1 cellular context compared by ENCODE assay signal in the genomic region with DNA sequence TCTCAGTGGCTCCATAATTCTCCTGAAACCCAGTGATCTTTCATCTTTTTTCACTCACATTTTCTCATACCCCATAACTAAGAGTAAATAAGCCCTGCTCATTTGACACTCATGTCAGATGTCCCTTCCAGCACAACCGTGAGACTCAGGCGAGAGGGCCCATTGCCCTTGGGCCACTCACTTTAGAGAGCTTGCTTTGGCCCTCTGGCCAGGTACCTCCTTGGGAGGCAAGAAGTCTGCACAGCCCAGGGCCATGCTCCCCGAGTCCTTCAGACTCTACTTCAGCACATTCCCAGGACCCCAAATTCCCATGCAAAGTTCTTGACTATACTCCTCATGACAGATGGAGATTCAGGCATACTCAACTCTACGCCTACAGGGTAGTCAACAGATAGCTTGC.
TF ChIP-seq lines count a peak whose summit lies in the region.

No MANE protein-coding gene starts in this region.

TF ChIP-seq in WTC11, 78 proteins besides CTCF, POLR2A, EP300 and RAD21 (continued from another document):
- TF ChIP-seq, protein P1, sequence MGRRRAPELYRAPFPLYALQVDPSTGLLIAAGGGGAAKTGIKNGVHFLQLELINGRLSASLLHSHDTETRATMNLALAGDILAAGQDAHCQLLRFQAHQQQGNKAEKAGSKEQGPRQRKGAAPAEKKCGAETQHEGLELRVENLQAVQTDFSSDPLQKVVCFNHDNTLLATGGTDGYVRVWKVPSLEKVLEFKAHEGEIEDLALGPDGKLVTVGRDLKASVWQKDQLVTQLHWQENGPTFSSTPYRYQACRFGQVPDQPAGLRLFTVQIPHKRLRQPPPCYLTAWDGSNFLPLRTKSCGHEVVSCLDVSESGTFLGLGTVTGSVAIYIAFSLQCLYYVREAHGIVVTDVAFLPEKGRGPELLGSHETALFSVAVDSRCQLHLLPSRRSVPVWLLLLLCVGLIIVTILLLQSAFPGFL (CRISPR knock-in tag; IDR thresholded peaks at IDR 0.05; ENCODE audit: borderline replicate concordance) = no peak
- TF ChIP-seq, protein P2, sequence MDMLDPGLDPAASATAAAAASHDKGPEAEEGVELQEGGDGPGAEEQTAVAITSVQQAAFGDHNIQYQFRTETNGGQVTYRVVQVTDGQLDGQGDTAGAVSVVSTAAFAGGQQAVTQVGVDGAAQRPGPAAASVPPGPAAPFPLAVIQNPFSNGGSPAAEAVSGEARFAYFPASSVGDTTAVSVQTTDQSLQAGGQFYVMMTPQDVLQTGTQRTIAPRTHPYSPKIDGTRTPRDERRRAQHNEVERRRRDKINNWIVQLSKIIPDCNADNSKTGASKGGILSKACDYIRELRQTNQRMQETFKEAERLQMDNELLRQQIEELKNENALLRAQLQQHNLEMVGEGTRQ (CRISPR knock-in tag; IDR thresholded peaks at IDR 0.05) = no peak
- TF ChIP-seq NFATC4 (CRISPR knock-in tag; IDR thresholded peaks at IDR 0.05) (no peak), HMGA2 (CRISPR knock-in tag; IDR thresholded peaks at IDR 0.05) (no peak), ELF4 (CRISPR knock-in tag; IDR thresholded peaks at IDR 0.05; ENCODE audit: low read depth) (no peak), ZNF423 (CRISPR knock-in tag; IDR thresholded peaks at IDR 0.05) (no peak), PRRX2 (CRISPR knock-in tag; IDR thresholded peaks at IDR 0.05) (no peak), SOX15 (CRISPR knock-in tag; IDR thresholded peaks at IDR 0.05) (no peak), ZNF263 (CRISPR knock-in tag; IDR thresholded peaks at IDR 0.05; ENCODE audit: low read depth) (no peak), CREM (CRISPR knock-in tag; IDR thresholded peaks at IDR 0.05) (no peak)
- TF ChIP-seq, protein P3, sequence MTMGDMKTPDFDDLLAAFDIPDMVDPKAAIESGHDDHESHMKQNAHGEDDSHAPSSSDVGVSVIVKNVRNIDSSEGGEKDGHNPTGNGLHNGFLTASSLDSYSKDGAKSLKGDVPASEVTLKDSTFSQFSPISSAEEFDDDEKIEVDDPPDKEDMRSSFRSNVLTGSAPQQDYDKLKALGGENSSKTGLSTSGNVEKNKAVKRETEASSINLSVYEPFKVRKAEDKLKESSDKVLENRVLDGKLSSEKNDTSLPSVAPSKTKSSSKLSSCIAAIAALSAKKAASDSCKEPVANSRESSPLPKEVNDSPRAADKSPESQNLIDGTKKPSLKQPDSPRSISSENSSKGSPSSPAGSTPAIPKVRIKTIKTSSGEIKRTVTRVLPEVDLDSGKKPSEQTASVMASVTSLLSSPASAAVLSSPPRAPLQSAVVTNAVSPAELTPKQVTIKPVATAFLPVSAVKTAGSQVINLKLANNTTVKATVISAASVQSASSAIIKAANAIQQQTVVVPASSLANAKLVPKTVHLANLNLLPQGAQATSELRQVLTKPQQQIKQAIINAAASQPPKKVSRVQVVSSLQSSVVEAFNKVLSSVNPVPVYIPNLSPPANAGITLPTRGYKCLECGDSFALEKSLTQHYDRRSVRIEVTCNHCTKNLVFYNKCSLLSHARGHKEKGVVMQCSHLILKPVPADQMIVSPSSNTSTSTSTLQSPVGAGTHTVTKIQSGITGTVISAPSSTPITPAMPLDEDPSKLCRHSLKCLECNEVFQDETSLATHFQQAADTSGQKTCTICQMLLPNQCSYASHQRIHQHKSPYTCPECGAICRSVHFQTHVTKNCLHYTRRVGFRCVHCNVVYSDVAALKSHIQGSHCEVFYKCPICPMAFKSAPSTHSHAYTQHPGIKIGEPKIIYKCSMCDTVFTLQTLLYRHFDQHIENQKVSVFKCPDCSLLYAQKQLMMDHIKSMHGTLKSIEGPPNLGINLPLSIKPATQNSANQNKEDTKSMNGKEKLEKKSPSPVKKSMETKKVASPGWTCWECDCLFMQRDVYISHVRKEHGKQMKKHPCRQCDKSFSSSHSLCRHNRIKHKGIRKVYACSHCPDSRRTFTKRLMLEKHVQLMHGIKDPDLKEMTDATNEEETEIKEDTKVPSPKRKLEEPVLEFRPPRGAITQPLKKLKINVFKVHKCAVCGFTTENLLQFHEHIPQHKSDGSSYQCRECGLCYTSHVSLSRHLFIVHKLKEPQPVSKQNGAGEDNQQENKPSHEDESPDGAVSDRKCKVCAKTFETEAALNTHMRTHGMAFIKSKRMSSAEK (CRISPR knock-in tag; IDR thresholded peaks at IDR 0.05; ENCODE audit: borderline replicate concordance) = no peak
- TF ChIP-seq, protein P4, sequence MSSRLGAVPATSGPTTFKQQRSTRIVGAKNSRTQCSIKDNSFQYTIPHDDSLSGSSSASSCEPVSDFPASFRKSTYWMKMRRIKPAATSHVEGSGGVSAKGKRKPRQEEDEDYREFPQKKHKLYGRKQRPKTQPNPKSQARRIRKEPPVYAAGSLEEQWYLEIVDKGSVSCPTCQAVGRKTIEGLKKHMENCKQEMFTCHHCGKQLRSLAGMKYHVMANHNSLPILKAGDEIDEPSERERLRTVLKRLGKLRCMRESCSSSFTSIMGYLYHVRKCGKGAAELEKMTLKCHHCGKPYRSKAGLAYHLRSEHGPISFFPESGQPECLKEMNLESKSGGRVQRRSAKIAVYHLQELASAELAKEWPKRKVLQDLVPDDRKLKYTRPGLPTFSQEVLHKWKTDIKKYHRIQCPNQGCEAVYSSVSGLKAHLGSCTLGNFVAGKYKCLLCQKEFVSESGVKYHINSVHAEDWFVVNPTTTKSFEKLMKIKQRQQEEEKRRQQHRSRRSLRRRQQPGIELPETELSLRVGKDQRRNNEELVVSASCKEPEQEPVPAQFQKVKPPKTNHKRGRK (CRISPR knock-in tag; IDR thresholded peaks at IDR 0.05; ENCODE audit: borderline replicate concordance) = no peak
- TF ChIP-seq, protein P5, sequence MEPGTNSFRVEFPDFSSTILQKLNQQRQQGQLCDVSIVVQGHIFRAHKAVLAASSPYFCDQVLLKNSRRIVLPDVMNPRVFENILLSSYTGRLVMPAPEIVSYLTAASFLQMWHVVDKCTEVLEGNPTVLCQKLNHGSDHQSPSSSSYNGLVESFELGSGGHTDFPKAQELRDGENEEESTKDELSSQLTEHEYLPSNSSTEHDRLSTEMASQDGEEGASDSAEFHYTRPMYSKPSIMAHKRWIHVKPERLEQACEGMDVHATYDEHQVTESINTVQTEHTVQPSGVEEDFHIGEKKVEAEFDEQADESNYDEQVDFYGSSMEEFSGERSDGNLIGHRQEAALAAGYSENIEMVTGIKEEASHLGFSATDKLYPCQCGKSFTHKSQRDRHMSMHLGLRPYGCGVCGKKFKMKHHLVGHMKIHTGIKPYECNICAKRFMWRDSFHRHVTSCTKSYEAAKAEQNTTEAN (CRISPR knock-in tag; IDR thresholded peaks at IDR 0.05) = no peak
- TF ChIP-seq, protein P6, sequence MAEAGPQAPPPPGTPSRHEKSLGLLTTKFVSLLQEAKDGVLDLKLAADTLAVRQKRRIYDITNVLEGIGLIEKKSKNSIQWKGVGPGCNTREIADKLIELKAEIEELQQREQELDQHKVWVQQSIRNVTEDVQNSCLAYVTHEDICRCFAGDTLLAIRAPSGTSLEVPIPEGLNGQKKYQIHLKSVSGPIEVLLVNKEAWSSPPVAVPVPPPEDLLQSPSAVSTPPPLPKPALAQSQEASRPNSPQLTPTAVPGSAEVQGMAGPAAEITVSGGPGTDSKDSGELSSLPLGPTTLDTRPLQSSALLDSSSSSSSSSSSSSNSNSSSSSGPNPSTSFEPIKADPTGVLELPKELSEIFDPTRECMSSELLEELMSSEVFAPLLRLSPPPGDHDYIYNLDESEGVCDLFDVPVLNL (CRISPR knock-in tag; IDR thresholded peaks at IDR 0.05; ENCODE audit: borderline replicate concordance, low read depth) = no peak
- TF ChIP-seq, protein P7, sequence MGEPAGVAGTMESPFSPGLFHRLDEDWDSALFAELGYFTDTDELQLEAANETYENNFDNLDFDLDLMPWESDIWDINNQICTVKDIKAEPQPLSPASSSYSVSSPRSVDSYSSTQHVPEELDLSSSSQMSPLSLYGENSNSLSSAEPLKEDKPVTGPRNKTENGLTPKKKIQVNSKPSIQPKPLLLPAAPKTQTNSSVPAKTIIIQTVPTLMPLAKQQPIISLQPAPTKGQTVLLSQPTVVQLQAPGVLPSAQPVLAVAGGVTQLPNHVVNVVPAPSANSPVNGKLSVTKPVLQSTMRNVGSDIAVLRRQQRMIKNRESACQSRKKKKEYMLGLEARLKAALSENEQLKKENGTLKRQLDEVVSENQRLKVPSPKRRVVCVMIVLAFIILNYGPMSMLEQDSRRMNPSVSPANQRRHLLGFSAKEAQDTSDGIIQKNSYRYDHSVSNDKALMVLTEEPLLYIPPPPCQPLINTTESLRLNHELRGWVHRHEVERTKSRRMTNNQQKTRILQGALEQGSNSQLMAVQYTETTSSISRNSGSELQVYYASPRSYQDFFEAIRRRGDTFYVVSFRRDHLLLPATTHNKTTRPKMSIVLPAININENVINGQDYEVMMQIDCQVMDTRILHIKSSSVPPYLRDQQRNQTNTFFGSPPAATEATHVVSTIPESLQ (CRISPR knock-in tag; IDR thresholded peaks at IDR 0.05) = no peak
- TF ChIP-seq, protein P8, sequence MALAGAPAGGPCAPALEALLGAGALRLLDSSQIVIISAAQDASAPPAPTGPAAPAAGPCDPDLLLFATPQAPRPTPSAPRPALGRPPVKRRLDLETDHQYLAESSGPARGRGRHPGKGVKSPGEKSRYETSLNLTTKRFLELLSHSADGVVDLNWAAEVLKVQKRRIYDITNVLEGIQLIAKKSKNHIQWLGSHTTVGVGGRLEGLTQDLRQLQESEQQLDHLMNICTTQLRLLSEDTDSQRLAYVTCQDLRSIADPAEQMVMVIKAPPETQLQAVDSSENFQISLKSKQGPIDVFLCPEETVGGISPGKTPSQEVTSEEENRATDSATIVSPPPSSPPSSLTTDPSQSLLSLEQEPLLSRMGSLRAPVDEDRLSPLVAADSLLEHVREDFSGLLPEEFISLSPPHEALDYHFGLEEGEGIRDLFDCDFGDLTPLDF (CRISPR knock-in tag; IDR thresholded peaks at IDR 0.05) = no peak
- TF ChIP-seq, protein P9, sequence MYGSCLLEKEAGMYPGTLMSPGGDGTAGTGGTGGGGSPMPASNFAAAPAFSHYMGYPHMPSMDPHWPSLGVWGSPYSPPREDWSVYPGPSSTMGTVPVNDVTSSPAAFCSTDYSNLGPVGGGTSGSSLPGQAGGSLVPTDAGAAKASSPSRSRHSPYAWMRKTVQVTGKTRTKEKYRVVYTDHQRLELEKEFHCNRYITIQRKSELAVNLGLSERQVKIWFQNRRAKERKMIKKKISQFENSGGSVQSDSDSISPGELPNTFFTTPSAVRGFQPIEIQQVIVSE (CRISPR knock-in tag; IDR thresholded peaks at IDR 0.05; ENCODE audit: borderline replicate concordance) = no peak
TF ChIP-seq in WTC11: peak in this region for 0.
